20 cellular contexts compared by ENCODE assay signal in genomic region chr22:30506507-30506968, GRCh38. TPM values are rescaled to one million over a fixed set of nuclear protein-coding genes. Genes with fewer than 3 reads are reported as not detected.
DNase-seq lines count a peak whose midpoint lies in the region; ATAC-seq and TF ChIP-seq lines count a peak whose summit lies in the region.
"Had no signal": no experiment of that assay in that cellular context is flagged by ENCODE, and none has a peak within 500 bp of the region (broad histone marks: within the 10 kb centered on the region; RNA-seq: fewer than 3 reads in every experiment).

No MANE protein-coding gene starts in this region.

- H3K4me3 Mint-ChIP-seq in activated CD4-positive, alpha-beta T cell treated with anti-CD3 and anti-CD28 coated beads, Interleukin-2, amount 10 ng/mL, durations not matched to agents 7 days and 5 days: no peak overlapping the region
- H3K4me3 Mint-ChIP-seq: HFFc6 had no signal

- POLR2A ChIA-PET in activated CD4-positive, alpha-beta T cell treated with anti-CD3 and anti-CD28 coated beads, Interleukin-2, amount 10 ng/mL, durations not matched to agents 7 days and 5 days (lab: Charles Lee): no interaction called here

- no peaks in the 10 kb centered on the region for H3K4me1 Mint-ChIP-seq in activated CD4-positive, alpha-beta T cell treated with anti-CD3 and anti-CD28 coated beads, Interleukin-2, amount 10 ng/mL, durations not matched to agents 7 days and 5 days

- no peaks in the 10 kb centered on the region for H3K9me3 Mint-ChIP-seq in activated CD4-positive, alpha-beta T cell treated with anti-CD3 and anti-CD28 coated beads, Interleukin-2, amount 10 ng/mL, durations not matched to agents 7 days and 5 days
- H3K9me3 Mint-ChIP-seq: HFFc6 had no signal

- DNase-seq in activated CD4-positive, alpha-beta T cell treated with anti-CD3 and anti-CD28 coated beads, Interleukin-2, amount 10 ng/mL, durations not matched to agents 7 days and 5 days: no peak
- no peak for DNase-seq in activated CD4-positive, alpha-beta T cell treated with anti-CD3 and anti-CD28 coated beads, Interleukin-2, amount 50 U/mL, for 1 hour
- DNase-seq in erythroblast (lab: John Stamatoyannopoulos, UW): peak; percentile 93 to 99
- peak; percentile 33 for DNase-seq in mucosa of gallbladder (ENCODE audit: low spot score)
- no peak for DNase-seq in coronary artery (ENCODE audit: low spot score)
- no peak for DNase-seq in epidermal melanocyte (ENCODE audit: insufficient read length, low spot score)
- DNase-seq in NCI-H82 (lab: John Stamatoyannopoulos, UW): no peak
- DNase-seq: C1 segment of cervical spinal cord, HFFc6, Karpas-422, MG63, NCI-H1105, NCI-H187, NCI-H510A, NCI-H774, Right ventricle myocardium superior had no signal

- CTCF ChIA-PET in activated CD4-positive, alpha-beta T cell treated with anti-CD3 and anti-CD28 coated beads, Interleukin-2, amount 10 ng/mL, durations not matched to agents 7 days and 5 days (lab: Charles Lee): no interaction called here

- no peak for ATAC-seq in HG02588 (IDR thresholded peaks at IDR 0.05; ENCODE audit: unreplicated experiment)

- H3K27ac ChIP-seq in coronary artery: no peak overlapping the region
- H3K27ac ChIP-seq: SK-N-MC had no signal

- H3K36me3 Mint-ChIP-seq in activated CD4-positive, alpha-beta T cell treated with anti-CD3 and anti-CD28 coated beads, Interleukin-2, amount 10 ng/mL, durations not matched to agents 7 days and 5 days (ENCODE audit: low read depth): no peaks in the 10 kb centered on the region

- H3K4me3 ChIP-seq in coronary artery: no peak overlapping the region
- H3K4me3 ChIP-seq: MG63, SK-N-MC had no signal

- peak; percentile 51 for TF ChIP-seq POLR2A in erythroblast (IDR thresholded peaks at IDR 0.05; ENCODE audit: low read length)

- H3K27me3 Mint-ChIP-seq in activated CD4-positive, alpha-beta T cell treated with anti-CD3 and anti-CD28 coated beads, Interleukin-2, amount 10 ng/mL, durations not matched to agents 7 days and 5 days: peaks cover 22% of the 10 kb centered on the region

- no peak for TF ChIP-seq CTCF in coronary artery (IDR thresholded peaks at IDR 0.05)

- H3K27ac Mint-ChIP-seq in activated CD4-positive, alpha-beta T cell treated with anti-CD3 and anti-CD28 coated beads, Interleukin-2, amount 10 ng/mL, durations not matched to agents 7 days and 5 days: peak overlapping the region; percentile 50
- H3K27ac Mint-ChIP-seq: HFFc6 had no signal

RNA-seq across cellular contexts. Expression of gene SEC14L4, which starts 1.0 kb away (rescaled TPM):
- total RNA-seq in activated CD4-positive, alpha-beta T cell treated with anti-CD3 and anti-CD28 coated beads, Interleukin-2, amount 10 ng/mL, durations not matched to agents 7 days and 5 days: not detected
- total RNA-seq in mucosa of gallbladder: 0.20 TPM
- total RNA-seq: H4, HFFc6, Right ventricle myocardium superior had no signal

RNA-seq across cellular contexts. Expression of gene SEC14L3, which starts 34.7 kb away (rescaled TPM):
- total RNA-seq in activated CD4-positive, alpha-beta T cell treated with anti-CD3 and anti-CD28 coated beads, Interleukin-2, amount 10 ng/mL, durations not matched to agents 7 days and 5 days: not detected
- not detected for total RNA-seq in mucosa of gallbladder
- total RNA-seq: Daoy, H4, HFFc6, Right ventricle myocardium superior had no signal

RNA-seq across cellular contexts. Expression of gene SEC14L6, which starts 40.0 kb away (rescaled TPM):
- not detected for total RNA-seq in activated CD4-positive, alpha-beta T cell treated with anti-CD3 and anti-CD28 coated beads, Interleukin-2, amount 10 ng/mL, durations not matched to agents 7 days and 5 days
- total RNA-seq in mucosa of gallbladder: 6.0 TPM
- total RNA-seq: H4, HFFc6, Right ventricle myocardium superior had no signal

Comparison
In these comparisons a context has a peak if more than half of its experiments do, and no peak if none do; other contexts are left out.
1. DNase-seq: peak in erythroblast (2 of 2) and mucosa of gallbladder (single experiment); none in activated CD4-positive, alpha-beta T cell treated with anti-CD3 and anti-CD28 coated beads, Interleukin-2, amount 10 ng/mL, durations not matched to agents 7 days and 5 days (single experiment), activated CD4-positive, alpha-beta T cell treated with anti-CD3 and anti-CD28 coated beads, Interleukin-2, amount 50 U/mL, for 1 hour (single experiment), coronary artery (single experiment), epidermal melanocyte (single experiment) and NCI-H82 (single experiment).